ENCODE assay signal across 11 cellular contexts in the genomic region with DNA sequence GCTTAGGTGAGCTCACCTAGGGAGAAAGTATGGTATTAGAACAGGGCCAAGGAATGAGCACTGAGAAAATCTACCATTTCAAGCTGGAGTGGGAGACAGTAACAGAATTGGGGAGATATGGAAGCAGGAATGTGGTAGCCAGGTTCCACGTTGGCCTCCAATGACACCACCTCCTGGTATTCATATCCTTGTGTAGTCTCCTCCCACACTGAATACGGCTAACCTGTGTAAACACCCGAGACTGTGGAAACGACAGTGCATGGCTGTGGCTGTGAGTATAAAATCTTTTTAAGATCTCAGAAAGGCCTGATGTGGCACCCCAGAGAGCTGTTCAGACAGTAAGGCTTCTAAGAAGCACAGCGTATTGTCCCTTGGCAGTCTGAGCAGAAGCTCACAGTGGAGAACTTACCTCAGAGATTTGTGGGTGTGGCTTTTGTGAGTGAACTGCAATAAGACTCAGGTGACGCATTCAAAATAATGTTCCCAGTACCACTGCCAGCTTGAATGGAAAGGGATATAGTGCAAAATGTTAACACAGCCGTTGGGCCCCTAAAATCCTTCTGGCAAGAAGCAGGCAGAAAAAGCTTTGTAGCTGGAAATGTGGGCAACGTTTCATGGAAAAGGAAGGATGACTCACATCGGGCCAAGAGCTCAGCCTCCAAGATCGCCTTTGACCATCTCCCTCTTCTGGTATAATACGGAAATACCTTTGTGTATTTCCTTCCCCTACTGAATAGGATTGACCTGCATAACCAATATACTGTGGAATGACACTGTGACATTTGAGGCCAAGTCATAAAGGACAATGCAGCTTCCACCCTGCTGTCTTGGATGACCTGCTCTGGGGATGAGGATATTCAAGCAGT. TPM values are rescaled to one million over a fixed set of nuclear protein-coding genes. Genes with fewer than 3 reads are reported as not detected.
DNase-seq lines count a peak whose midpoint lies in the region; ATAC-seq and TF ChIP-seq lines count a peak whose summit lies in the region.
"Had no signal": no experiment of that assay in that cellular context is flagged by ENCODE, and none has a peak within 500 bp of the region (broad histone marks: within the 10 kb centered on the region; RNA-seq: fewer than 3 reads in every experiment).

No MANE protein-coding gene starts in this region.

- ATAC-seq in effector memory CD8-positive, alpha-beta T cell (replicated peaks), result no peak
- ATAC-seq in GM19397 (IDR thresholded peaks at IDR 0.05; ENCODE audit: unreplicated experiment) (no peak), GM21737 (IDR thresholded peaks at IDR 0.05; ENCODE audit: unreplicated experiment) (no peak)
- ATAC-seq: T-helper 17 cell had no signal

- TF ChIP-seq CTCF in cardiac muscle cell (IDR thresholded peaks at IDR 0.05; ENCODE audit: low read depth, low read length) (peak; percentile 19), VCaP (conservative IDR thresholded peaks at IDR 0.05) (peak; percentile 55)

- no peaks in the 10 kb centered on the region for H3K27me3 ChIP-seq in cardiac muscle cell
- no peaks in the 10 kb centered on the region for H3K27me3 ChIP-seq in effector memory CD4-positive, alpha-beta T cell (replicated peaks; ENCODE audit: control insufficient read depth, insufficient read depth, low read length, poor library complexity, severe bottlenecking)

- peak; percentile 2 to 70 for DNase-seq in cardiac muscle cell (ENCODE audit: low read depth in 1 of 2, low spot score in 1 of 2)
- DNase-seq in cardiac septum (ENCODE audit: low spot score), result no peak
- DNase-seq in islet precursor cell, result peak; percentile 70
- DNase-seq in effector memory CD8-positive, alpha-beta T cell, result no peak
- no peak for DNase-seq in effector memory CD4-positive, alpha-beta T cell
- DNase-seq: CD4-positive, alpha-beta memory T cell; head of caudate nucleus; T-helper 17 cell had no signal

- peaks cover 11% of the 10 kb centered on the region for H3K36me3 Mint-ChIP-seq in effector memory CD8-positive, alpha-beta T cell (ENCODE audit: insufficient read depth)

- no peaks in the 10 kb centered on the region for H3K9me3 ChIP-seq in cardiac muscle cell (ENCODE audit: low read depth)
- H3K9me3 ChIP-seq in effector memory CD4-positive, alpha-beta T cell (ENCODE audit: control insufficient read depth, low read length), result no peaks in the 10 kb centered on the region

- peaks cover 0 to under 1% of the 10 kb centered on the region in 2 donors for H3K4me1 Mint-ChIP-seq in effector memory CD8-positive, alpha-beta T cell (ENCODE audit: low read depth in 2 of 2)

- H3K4me1 ChIP-seq in cardiac muscle cell (ENCODE audit: low read depth), result no peaks in the 10 kb centered on the region
- no peaks in the 10 kb centered on the region for H3K4me1 ChIP-seq in effector memory CD4-positive, alpha-beta T cell (ENCODE audit: control insufficient read depth, insufficient read depth, low read length, poor library complexity, severe bottlenecking)

- no peak overlapping the region for H3K4me3 Mint-ChIP-seq in effector memory CD8-positive, alpha-beta T cell
- H3K4me3 Mint-ChIP-seq: CD4-positive, alpha-beta memory T cell; T-helper 17 cell had no signal

- H3K27ac ChIP-seq in cardiac muscle cell, result no peak overlapping the region
- H3K27ac ChIP-seq in VCaP, result no peak overlapping the region
- no peak overlapping the region for H3K27ac ChIP-seq in effector memory CD4-positive, alpha-beta T cell (ENCODE audit: insufficient read depth, low read length, poor library complexity, severe bottlenecking)

- intact Hi-C loops in cardiac septum (cut with DNase I), result no loop called here

- H3K27me3 Mint-ChIP-seq in effector memory CD8-positive, alpha-beta T cell, result no peaks in the 10 kb centered on the region
- H3K27me3 Mint-ChIP-seq: CD4-positive, alpha-beta memory T cell; T-helper 17 cell had no signal

- no peak overlapping the region for H3K4me3 ChIP-seq in cardiac muscle cell
- H3K4me3 ChIP-seq in effector memory CD4-positive, alpha-beta T cell (ENCODE audit: insufficient read depth, low read depth, low read length, poor library complexity, severe bottlenecking), result no peak overlapping the region

- no peaks in the 10 kb centered on the region for H3K36me3 ChIP-seq in cardiac muscle cell
- peaks cover 11% of the 10 kb centered on the region for H3K36me3 ChIP-seq in effector memory CD4-positive, alpha-beta T cell (ENCODE audit: control insufficient read depth, insufficient read depth, low read length)

- H3K9me3 Mint-ChIP-seq in effector memory CD8-positive, alpha-beta T cell, result no peaks in the 10 kb centered on the region
- H3K9me3 Mint-ChIP-seq: CD4-positive, alpha-beta memory T cell had no signal

- no peak overlapping the region for H3K27ac Mint-ChIP-seq in effector memory CD8-positive, alpha-beta T cell
- H3K27ac Mint-ChIP-seq: T-helper 17 cell had no signal

RNA-seq across cellular contexts. Expression of a gene that starts 14.4 kb away (rescaled TPM):
- total RNA-seq in cardiac muscle cell (0.03 and 0.04 TPM in 2 replicates), cardiac septum (0.22 TPM)
- not detected in 2 replicates for polyA plus RNA-seq in cardiac muscle cell

RNA-seq across cellular contexts. Expression of a gene that starts 38.2 kb away (rescaled TPM):
- total RNA-seq in cardiac muscle cell (not detected in 2 replicates), cardiac septum (not detected)
- not detected in 2 replicates for polyA plus RNA-seq in cardiac muscle cell
- total RNA-seq: CD4-positive, alpha-beta memory T cell; T-helper 17 cell had no signal
- polyA plus RNA-seq: CD4-positive, alpha-beta memory T cell had no signal

Comparison
In these comparisons a context has a peak if more than half of its experiments do, and no peak if none do; other contexts are left out.
1. DNase-seq: peak in cardiac muscle cell (2 of 2) and islet precursor cell (single experiment); none in cardiac septum (single experiment), effector memory CD8-positive, alpha-beta T cell (0 of 3) and effector memory CD4-positive, alpha-beta T cell (0 of 3).